8 cellular contexts compared by ENCODE assay signal in genomic region chr2:237968048-237968862, GRCh38. TPM values are rescaled to one million over a fixed set of nuclear protein-coding genes. Genes with fewer than 3 reads are reported as not detected.
DNase-seq lines count a peak whose midpoint lies in the region; TF ChIP-seq lines count a peak whose summit lies in the region.

No MANE protein-coding gene starts in this region.

- intact Hi-C loops in uterus (cut with DNase I; ENCODE audit: low total_unique reads), result no loop called here

- TF ChIP-seq CTCF in GM10248 (IDR thresholded peaks at IDR 0.05; ENCODE audit: control extremely low read depth, extremely low read depth, low read depth, missing control alignments) (peak; percentile 60), HEK293 (tag by site-specific recombination; IDR thresholded peaks at IDR 0.05) (no peak), foreskin fibroblast (IDR thresholded peaks at IDR 0.05; ENCODE audit: low read depth, low read length) (no peak), uterus (IDR thresholded peaks at IDR 0.05) (no peak)

- H3K9me3 ChIP-seq in HEK293 (ENCODE audit: control insufficient read depth, insufficient read depth, low read depth, low read length) (no peaks in the 10 kb centered on the region), neuron (ENCODE audit: low read length) (no peaks in the 10 kb centered on the region), uterus (no peaks in the 10 kb centered on the region)

- H3K36me3 ChIP-seq in HEK293 (ENCODE audit: control insufficient read depth in 2 of 2, insufficient read depth in 1 of 2, low read length in 2 of 2) (peaks cover 0 to 10% of the 10 kb centered on the region in 2 experiments; a peak in 1 of 3 replicates), neuron (ENCODE audit: insufficient read depth, low read length) (peaks cover 5% of the 10 kb centered on the region), uterus (no peaks in the 10 kb centered on the region)

- H3K27ac ChIP-seq in HEK293 (ENCODE audit: extremely low read depth, low read depth, low read length) (no peak overlapping the region), uterus (peak overlapping the region; percentile 30 to 72)

- DNase-seq in GM10248 (ENCODE audit: extremely low spot score) (peak; percentile 79), NOMO-1 treated with DMSO at 0.1 percent for 48 hours (lab: John Stamatoyannopoulos, UW; ENCODE audit: unreplicated experiment) (peak; percentile 98), foreskin fibroblast (peak; percentile 73 to 87), uterus (peak in 1 of 2 donors; percentile 31), NCI-H2107 treated with DMSO at 0.1 percent for 48 hours (lab: John Stamatoyannopoulos, UW; ENCODE audit: unreplicated experiment) (no peak)
- peak; percentile 21 for DNase-seq in activated effector memory CD4-positive, alpha-beta T cell treated with Interleukin-2 at 50 U/mL for 16 hours

- no peak overlapping the region for H2AFZ ChIP-seq in neuron (ENCODE audit: low read depth, low read length)

- POLR2A ChIA-PET in GM10248 (lab: Yijun Ruan, JAX), result no interaction called here
- POLR2A ChIA-PET in HEK293 (lab: Yijun Ruan, JAX), result no interaction called here

- H3K4me3 ChIP-seq in HEK293 (ENCODE audit: low read depth, low read length), result peak overlapping the region; percentile 88
- H3K4me3 ChIP-seq in foreskin fibroblast (ENCODE audit: low read depth in 1 of 2, low read length in 2 of 2), result peak overlapping the region; percentile 72 to 86
- peak overlapping the region; percentile 73 for H3K4me3 ChIP-seq in neuron (ENCODE audit: low read length)
- H3K4me3 ChIP-seq in uterus, result peak overlapping the region; percentile 61 to 73

- H3K27me3 ChIP-seq in neuron (ENCODE audit: insufficient read depth, low read length) (no peaks in the 10 kb centered on the region), uterus (no peaks in the 10 kb centered on the region)

- CTCF ChIA-PET in GM10248 (lab: Yijun Ruan, JAX), result interaction anchor here (0.9 to 1.4 kb wide), 6 partner anchors 12 to 171 kb away, joined by 3 to 6 read pairs (median 4); no protein-coding TSS in a partner anchor
- CTCF ChIA-PET in HEK293 (lab: Yijun Ruan, JAX), result interaction anchor here (0.5 to 0.6 kb wide), 2 partner anchors 66 to 277 kb away, joined by 3 read pairs; no protein-coding TSS in a partner anchor

- TF ChIP-seq POLR2A in uterus (IDR thresholded peaks at IDR 0.05), result no peak

- peaks cover 4% of the 10 kb centered on the region; the same call in 1 of the 2 replicates for H3K4me1 ChIP-seq in HEK293 (ENCODE audit: control insufficient read depth, insufficient read depth, low read length)
- peaks cover 15% of the 10 kb centered on the region for H3K4me1 ChIP-seq in neuron (ENCODE audit: insufficient read depth, low read length)
- peaks cover 4 to 16% of the 10 kb centered on the region in 2 donors for H3K4me1 ChIP-seq in uterus

TF ChIP-seq in HEK293, 187 proteins besides CTCF, POLR2A, EP300 and RAD21:
- TF ChIP-seq SCRT1 (tag by site-specific recombination; IDR thresholded peaks at IDR 0.05; ENCODE audit: borderline replicate concordance), result peak; percentile 41; the same call in 1 of the 2 replicates
- TF ChIP-seq SP2 (tag by site-specific recombination; IDR thresholded peaks at IDR 0.05), result peak; percentile 63
- no peak for TF ChIP-seq ZNF221 (tag by site-specific recombination; IDR thresholded peaks at IDR 0.05; ENCODE audit: borderline replicate concordance)
- no peak for TF ChIP-seq ZSCAN16 (tag by site-specific recombination; IDR thresholded peaks at IDR 0.05)
- no peak for TF ChIP-seq KLF9 (tag by site-specific recombination; IDR thresholded peaks at IDR 0.05; ENCODE audit: low read depth)
- peak; percentile 53 for TF ChIP-seq ZNF341 (tag by site-specific recombination; IDR thresholded peaks at IDR 0.05; ENCODE audit: low read depth)
- TF ChIP-seq ZNF654 (tag by site-specific recombination; IDR thresholded peaks at IDR 0.05; ENCODE audit: low read depth), result peak; percentile 46

RNA-seq across cellular contexts. Expression of gene UBE2F, which starts 1.4 kb away (rescaled TPM):
- 10 to 100 TPM; 40.7 to 88.9 (median 64.9) TPM for total RNA-seq in uterus
